Comparison of ENCODE assay signal across 8 cellular contexts in the genomic region with DNA sequence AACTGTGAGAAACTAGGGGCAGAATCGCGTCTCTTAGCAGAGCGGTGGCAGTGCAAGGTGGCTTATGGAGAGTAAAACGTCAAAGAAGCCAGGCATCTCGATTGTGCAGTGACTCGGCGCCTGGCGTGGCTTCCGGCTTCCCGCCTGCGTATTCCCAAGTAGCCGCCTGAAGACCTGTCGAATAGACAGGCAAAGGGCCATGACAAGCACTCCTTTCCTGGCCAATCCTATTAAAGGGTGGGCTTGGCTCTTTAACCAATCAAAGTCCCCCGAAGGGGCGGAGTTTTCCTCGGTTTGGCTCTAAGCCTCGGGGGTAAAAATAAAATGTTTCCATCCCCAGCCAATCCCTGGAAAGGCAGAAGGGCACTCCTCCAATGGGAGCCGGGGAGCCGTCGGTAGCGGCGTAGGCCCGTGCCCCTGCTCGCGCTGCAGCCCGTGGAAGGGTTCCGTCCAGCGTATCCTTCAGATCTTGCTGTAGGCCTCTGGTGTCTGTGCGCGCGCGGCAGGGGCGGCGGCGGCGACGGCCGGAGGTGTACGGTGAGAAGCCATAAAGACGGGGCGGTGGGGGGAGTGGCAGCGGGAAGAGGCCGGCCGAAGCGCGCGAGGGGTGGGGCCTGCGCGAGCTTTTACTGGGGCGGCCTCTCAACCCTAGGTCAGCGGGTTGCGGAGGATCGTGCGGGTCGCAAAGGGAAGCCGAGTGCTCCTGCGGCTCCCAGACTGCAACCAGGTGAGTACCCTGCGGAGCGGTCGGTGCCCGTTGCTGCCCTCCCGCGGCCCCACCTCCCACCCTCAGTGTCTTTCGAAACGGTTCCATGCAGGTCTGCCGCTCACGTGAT. TPM values are rescaled to one million over a fixed set of nuclear protein-coding genes. Genes with fewer than 3 reads are reported as not detected.
DNase-seq lines count a peak whose midpoint lies in the region; ATAC-seq, FAIRE-seq and TF ChIP-seq lines count a peak whose summit lies in the region.

A gene with protein sequence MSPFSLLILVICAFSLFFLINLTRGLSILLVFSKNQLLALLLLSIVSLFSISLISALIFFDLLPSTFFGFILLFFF (plus strand): TSS at position 395 of the 836 bp plus-strand sequence. CDS start 30,131 bp downstream, outside the sequence.

- H3K4me3 Mint-ChIP-seq in activated CD4-positive, alpha-beta T cell treated with anti-CD3 and anti-CD28 coated beads, Interleukin-2, amount 10 ng/mL, durations not matched to agents 24 days and 14 days = peak within 1 kb of the TSS; percentile 88

- H3K9me3 Mint-ChIP-seq in activated CD4-positive, alpha-beta T cell treated with anti-CD3 and anti-CD28 coated beads, Interleukin-2, amount 10 ng/mL, durations not matched to agents 24 days and 14 days = no peaks in the 10 kb centered on the region

- peaks cover 13% of the 10 kb centered on the region for H3K4me1 Mint-ChIP-seq in activated CD4-positive, alpha-beta T cell treated with anti-CD3 and anti-CD28 coated beads, Interleukin-2, amount 10 ng/mL, durations not matched to agents 24 days and 14 days

- H3K4me3 ChIP-seq in BE2C (ENCODE audit: low read depth, low read length) = peak within 1 kb of the TSS; percentile 75
- H3K4me3 ChIP-seq in coronary artery = peak within 1 kb of the TSS; percentile 72

- H3K4me1 ChIP-seq in BE2C = no peaks in the 10 kb centered on the region

- H3K27me3 ChIP-seq in BE2C = no peaks in the 10 kb centered on the region
- H3K27me3 ChIP-seq in layer of hippocampus (ENCODE audit: control insufficient read depth, insufficient read depth, low read length) = no peaks in the 10 kb centered on the region

- H3K9me3 ChIP-seq in BE2C = no peaks in the 10 kb centered on the region

- H3K27ac ChIP-seq in coronary artery (peak within 1 kb of the TSS; percentile 63 to 94), layer of hippocampus (ENCODE audit: low read depth, low read length) (peak within 1 kb of the TSS; percentile 73)

- DNase-seq in BE2C = peak; percentile 89
- DNase-seq in GM19239 (ENCODE audit: insufficient read length, low spot score) = peak; percentile 66
- peak; percentile 94 to 99 for DNase-seq in NCI-H524 (lab: John Stamatoyannopoulos, UW)
- peak; percentile 94 for DNase-seq in activated CD4-positive, alpha-beta T cell treated with anti-CD3 and anti-CD28 coated beads, Interleukin-2, amount 10 ng/mL, durations not matched to agents 24 days and 14 days
- DNase-seq in coronary artery (ENCODE audit: low spot score) = peak; percentile 94
- DNase-seq in stimulated activated CD4-positive, alpha-beta T cell treated with anti-CD3 and anti-CD28 coated beads, Interleukin-1b, Interleukin-23, amount 100 ng/mL, for 24 hours (ENCODE audit: low read depth in 4 of 4, low spot score in 1 of 4) = peak in 3 of 4 experiments; percentile 40 to 72 (median 56)

- H3K36me3 Mint-ChIP-seq in activated CD4-positive, alpha-beta T cell treated with anti-CD3 and anti-CD28 coated beads, Interleukin-2, amount 10 ng/mL, durations not matched to agents 24 days and 14 days (ENCODE audit: low read depth) = peaks cover 1% of the 10 kb centered on the region

- peak within 1 kb of the TSS; percentile 92 for H3K27ac Mint-ChIP-seq in activated CD4-positive, alpha-beta T cell treated with anti-CD3 and anti-CD28 coated beads, Interleukin-2, amount 10 ng/mL, durations not matched to agents 24 days and 14 days

- H3K27me3 Mint-ChIP-seq in activated CD4-positive, alpha-beta T cell treated with anti-CD3 and anti-CD28 coated beads, Interleukin-2, amount 10 ng/mL, durations not matched to agents 24 days and 14 days = no peaks in the 10 kb centered on the region

- intact Hi-C loops in activated CD4-positive, alpha-beta T cell treated with anti-CD3 and anti-CD28 coated beads, Interleukin-2, amount 10 ng/mL, durations not matched to agents 24 days and 14 days (cut with micrococcal nuclease) = loop anchor here (1.0 to 10.0 kb wide), 3 partner anchors 12 to 341 kb away; a partner anchor contains a TSS

- H3K36me3 ChIP-seq in BE2C = no peaks in the 10 kb centered on the region

- ATAC-seq in HG03457 (IDR thresholded peaks at IDR 0.05; ENCODE audit: unreplicated experiment) = peak; percentile 71

- peak; percentile 100 for FAIRE-seq in GM19239 (lab: Jason Lieb, UNC)

- TF ChIP-seq CTCF in BE2C (IDR thresholded peaks at IDR 0.05; ENCODE audit: low read depth, low read length) = no peak
- TF ChIP-seq CTCF in coronary artery (IDR thresholded peaks at IDR 0.05) = no peak

RNA-seq across cellular contexts. Expression of the gene that starts here (rescaled TPM):
- polyA plus RNA-seq in BE2C (2012; ENCODE audit: insufficient read depth, insufficient read length, low read depth) = 7.1 TPM
- 7.8 and 10.0 TPM in 2 replicates for total RNA-seq in activated CD4-positive, alpha-beta T cell treated with anti-CD3 and anti-CD28 coated beads, Interleukin-2, amount 10 ng/mL, durations not matched to agents 24 days and 14 days

Comparison
In these comparisons a context has a peak if more than half of its experiments do, and no peak if none do; other contexts are left out.
1. Peak in every context shown above with its lines: DNase-seq, ATAC-seq, H3K4me3 ChIP-seq and H3K27ac ChIP-seq.